1 cellular context compared by ENCODE assay signal in the genomic region with DNA sequence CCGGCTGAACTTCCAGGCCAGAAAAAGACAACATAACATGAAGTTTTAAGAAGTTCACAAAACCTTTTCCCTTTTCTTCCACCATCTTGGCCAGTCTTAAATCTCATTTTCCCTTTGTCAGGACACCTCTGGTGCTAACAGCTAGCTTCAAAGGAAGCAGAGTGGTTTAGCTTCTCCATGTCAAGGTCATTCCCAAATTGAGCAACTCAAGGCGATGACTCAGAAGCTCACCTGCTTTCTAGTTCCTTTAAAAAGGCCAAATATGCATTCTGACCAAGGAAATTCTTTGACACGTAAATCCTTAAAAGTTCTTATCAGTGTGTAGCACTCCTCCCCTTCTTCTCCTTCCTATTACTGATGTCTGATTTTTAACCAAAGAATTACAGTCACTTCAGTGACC.
TF ChIP-seq lines count a peak whose summit lies in the region.

No MANE protein-coding gene starts in this region.

TF ChIP-seq in GM23338, 12 proteins besides CTCF, POLR2A, EP300 and RAD21:
- TF ChIP-seq, protein P1, sequence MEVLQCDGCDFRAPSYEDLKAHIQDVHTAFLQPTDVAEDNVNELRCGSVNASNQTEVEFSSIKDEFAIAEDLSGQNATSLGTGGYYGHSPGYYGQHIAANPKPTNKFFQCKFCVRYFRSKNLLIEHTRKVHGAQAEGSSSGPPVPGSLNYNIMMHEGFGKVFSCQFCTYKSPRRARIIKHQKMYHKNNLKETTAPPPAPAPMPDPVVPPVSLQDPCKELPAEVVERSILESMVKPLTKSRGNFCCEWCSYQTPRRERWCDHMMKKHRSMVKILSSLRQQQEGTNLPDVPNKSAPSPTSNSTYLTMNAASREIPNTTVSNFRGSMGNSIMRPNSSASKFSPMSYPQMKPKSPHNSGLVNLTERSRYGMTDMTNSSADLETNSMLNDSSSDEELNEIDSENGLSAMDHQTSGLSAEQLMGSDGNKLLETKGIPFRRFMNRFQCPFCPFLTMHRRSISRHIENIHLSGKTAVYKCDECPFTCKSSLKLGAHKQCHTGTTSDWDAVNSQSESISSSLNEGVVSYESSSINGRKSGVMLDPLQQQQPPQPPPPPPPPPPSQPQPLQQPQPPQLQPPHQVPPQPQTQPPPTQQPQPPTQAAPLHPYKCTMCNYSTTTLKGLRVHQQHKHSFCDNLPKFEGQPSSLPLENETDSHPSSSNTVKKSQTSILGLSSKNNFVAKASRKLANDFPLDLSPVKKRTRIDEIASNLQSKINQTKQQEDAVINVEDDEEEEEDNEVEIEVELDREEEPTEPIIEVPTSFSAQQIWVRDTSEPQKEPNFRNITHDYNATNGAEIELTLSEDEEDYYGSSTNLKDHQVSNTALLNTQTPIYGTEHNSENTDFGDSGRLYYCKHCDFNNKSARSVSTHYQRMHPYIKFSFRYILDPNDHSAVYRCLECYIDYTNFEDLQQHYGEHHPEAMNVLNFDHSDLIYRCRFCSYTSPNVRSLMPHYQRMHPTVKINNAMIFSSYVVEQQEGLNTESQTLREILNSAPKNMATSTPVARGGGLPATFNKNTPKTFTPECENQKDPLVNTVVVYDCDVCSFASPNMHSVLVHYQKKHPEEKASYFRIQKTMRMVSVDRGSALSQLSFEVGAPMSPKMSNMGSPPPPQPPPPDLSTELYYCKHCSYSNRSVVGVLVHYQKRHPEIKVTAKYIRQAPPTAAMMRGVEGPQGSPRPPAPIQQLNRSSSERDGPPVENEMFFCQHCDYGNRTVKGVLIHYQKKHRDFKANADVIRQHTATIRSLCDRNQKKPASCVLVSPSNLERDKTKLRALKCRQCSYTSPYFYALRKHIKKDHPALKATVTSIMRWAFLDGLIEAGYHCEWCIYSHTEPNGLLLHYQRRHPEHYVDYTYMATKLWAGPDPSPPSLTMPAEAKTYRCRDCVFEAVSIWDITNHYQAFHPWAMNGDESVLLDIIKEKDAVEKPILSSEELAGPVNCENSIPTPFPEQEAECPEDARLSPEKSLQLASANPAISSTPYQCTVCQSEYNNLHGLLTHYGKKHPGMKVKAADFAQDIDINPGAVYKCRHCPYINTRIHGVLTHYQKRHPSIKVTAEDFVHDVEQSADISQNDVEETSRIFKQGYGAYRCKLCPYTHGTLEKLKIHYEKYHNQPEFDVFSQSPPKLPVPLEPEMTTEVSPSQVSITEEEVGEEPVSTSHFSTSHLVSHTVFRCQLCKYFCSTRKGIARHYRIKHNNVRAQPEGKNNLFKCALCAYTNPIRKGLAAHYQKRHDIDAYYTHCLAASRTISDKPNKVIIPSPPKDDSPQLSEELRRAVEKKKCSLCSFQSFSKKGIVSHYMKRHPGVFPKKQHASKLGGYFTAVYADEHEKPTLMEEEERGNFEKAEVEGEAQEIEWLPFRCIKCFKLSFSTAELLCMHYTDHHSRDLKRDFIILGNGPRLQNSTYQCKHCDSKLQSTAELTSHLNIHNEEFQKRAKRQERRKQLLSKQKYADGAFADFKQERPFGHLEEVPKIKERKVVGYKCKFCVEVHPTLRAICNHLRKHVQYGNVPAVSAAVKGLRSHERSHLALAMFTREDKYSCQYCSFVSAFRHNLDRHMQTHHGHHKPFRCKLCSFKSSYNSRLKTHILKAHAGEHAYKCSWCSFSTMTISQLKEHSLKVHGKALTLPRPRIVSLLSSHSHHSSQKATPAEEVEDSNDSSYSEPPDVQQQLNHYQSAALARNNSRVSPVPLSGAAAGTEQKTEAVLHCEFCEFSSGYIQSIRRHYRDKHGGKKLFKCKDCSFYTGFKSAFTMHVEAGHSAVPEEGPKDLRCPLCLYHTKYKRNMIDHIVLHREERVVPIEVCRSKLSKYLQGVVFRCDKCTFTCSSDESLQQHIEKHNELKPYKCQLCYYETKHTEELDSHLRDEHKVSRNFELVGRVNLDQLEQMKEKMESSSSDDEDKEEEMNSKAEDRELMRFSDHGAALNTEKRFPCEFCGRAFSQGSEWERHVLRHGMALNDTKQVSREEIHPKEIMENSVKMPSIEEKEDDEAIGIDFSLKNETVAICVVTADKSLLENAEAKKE (CRISPR knock-in tag; IDR thresholded peaks at IDR 0.05), result 0 out of 2 replicates have a peak, but pooled peaks have one; percentile 36
- TF ChIP-seq EZH2 (IDR thresholded peaks at IDR 0.05; ENCODE audit: low read depth, unreplicated experiment) (no peak), EZH2phosphoT487 (IDR thresholded peaks at IDR 0.05; ENCODE audit: unreplicated experiment) (no peak)
TF ChIP-seq in GM23338: peak in this region for 1.
